1 cellular context compared by ENCODE assay signal in genomic region chr21:37074546-37074945, GRCh38.
TF ChIP-seq lines count a peak whose summit lies in the region.

No MANE protein-coding gene starts in this region.

TF ChIP-seq in liver, 16 proteins besides CTCF, POLR2A, EP300 and RAD21 (continued from another document):
- TF ChIP-seq ATF3 (IDR thresholded peaks at IDR 0.05) (no peak), MAX (IDR thresholded peaks at IDR 0.05) (no peak), FOXA1 (IDR thresholded peaks at IDR 0.05) (no peak)
